In the genomic region with DNA sequence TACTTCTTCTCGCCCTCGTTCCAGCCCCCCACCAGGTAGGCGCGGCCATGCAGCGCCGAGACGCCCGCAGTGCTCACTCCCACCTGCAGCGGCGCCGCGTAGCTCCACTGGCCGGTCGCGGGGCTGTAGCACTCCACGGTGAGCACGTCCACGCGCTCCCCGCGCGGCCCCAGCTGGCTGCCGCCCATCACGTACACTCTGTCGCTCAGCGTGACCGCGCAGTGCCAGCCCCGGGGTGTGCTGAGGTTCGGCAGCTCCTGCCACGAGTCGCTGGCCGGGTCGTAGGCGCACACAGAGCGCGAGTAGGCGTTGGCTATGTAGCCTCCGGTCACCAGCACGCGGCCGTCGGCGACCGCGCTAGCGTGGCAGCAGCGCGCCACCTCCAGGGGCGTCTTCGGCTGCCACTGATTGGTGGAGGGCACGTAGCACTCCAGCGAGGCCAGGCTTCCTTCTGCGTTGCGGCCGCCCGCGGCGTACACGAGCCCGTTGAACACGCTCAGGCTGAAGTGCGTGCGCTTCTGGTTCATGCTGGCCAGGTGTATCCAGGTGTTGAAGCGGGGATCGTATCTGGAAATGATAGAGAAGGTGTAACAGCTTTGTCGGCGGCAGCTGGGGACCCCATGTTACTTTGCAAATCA, we compare ENCODE assay signal across 8 cellular contexts. TPM values are rescaled to one million over a fixed set of nuclear protein-coding genes. Genes with fewer than 3 reads are reported as not detected.
DNase-seq lines count a peak whose midpoint lies in the region; ATAC-seq, FAIRE-seq and TF ChIP-seq lines count a peak whose summit lies in the region.

No MANE protein-coding gene starts in this region.

- peak in 2 of 3 experiments; percentile 13 to 33; a peak in 2 of 6 replicates for TF ChIP-seq CTCF in HCT116 (IDR thresholded peaks at IDR 0.05 in 2 of 3, conservative IDR thresholded peaks at IDR 0.05 in 1 of 3; ENCODE audit: borderline replicate concordance in 1 of 3, insufficient read depth in 1 of 3, low read depth in 2 of 3, low read length in 2 of 3)
- no peak for TF ChIP-seq CTCF in SU-DHL-6 (IDR thresholded peaks at IDR 0.05; ENCODE audit: insufficient read depth, low read length, poor library complexity, severe bottlenecking)
- TF ChIP-seq CTCF in psoas muscle (IDR thresholded peaks at IDR 0.05), result peak; percentile 29

- POLR2A ChIA-PET in HCT116 (lab: Charles Lee), result interaction anchor here (0.6 to 1.5 kb wide), 9 partner anchors 11 to 159 kb away, joined by 3 to 7 read pairs (median 3); partner anchors contain the start of gene GCLC

- peak; percentile 67 for DNase-seq in GF-D8 (lab: John Stamatoyannopoulos, UW)
- DNase-seq in HCT116 (ENCODE audit: low read depth, low spot score), result peak; percentile 88
- peak; percentile 47 for DNase-seq in MG63
- peak; percentile 72 for DNase-seq in adipocyte (ENCODE audit: low read depth)
- peak; percentile 75 to 86 (median 85) for DNase-seq in right cardiac atrium
- peak; percentile 73 to 86 for DNase-seq in psoas muscle
- DNase-seq in urothelium cell line (ENCODE audit: low spot score), result peak; percentile 82

- H3K27me3 ChIP-seq in HCT116 (ENCODE audit: insufficient read depth, low read length), result no peaks in the 10 kb centered on the region
- H3K27me3 ChIP-seq in MG63, result peaks cover 2% of the 10 kb centered on the region
- H3K27me3 ChIP-seq in SU-DHL-6 (ENCODE audit: low read length), result no peaks in the 10 kb centered on the region
- H3K27me3 ChIP-seq in adipocyte (replicated peaks; ENCODE audit: control insufficient read depth, insufficient read depth, low read length), result no peaks in the 10 kb centered on the region
- no peaks in the 10 kb centered on the region for H3K27me3 ChIP-seq in right cardiac atrium (ENCODE audit: control insufficient read depth, insufficient read depth)
- no peaks in the 10 kb centered on the region for H3K27me3 ChIP-seq in psoas muscle (ENCODE audit: insufficient read depth in 3 of 3, low read length in 2 of 3)

- H3K27ac ChIP-seq in HCT116 (ENCODE audit: low read depth, low read length), result peak overlapping the region; percentile 89
- H3K27ac ChIP-seq in SU-DHL-6 (ENCODE audit: low read depth, low read length), result no peak overlapping the region
- no peak overlapping the region for H3K27ac ChIP-seq in right cardiac atrium (ENCODE audit: low read length)
- H3K27ac ChIP-seq in psoas muscle, result peak overlapping the region; percentile 79

- FAIRE-seq in urothelium cell line (lab: Jason Lieb, UNC), result peak; percentile 97

- no peaks in the 10 kb centered on the region for H3K9me3 ChIP-seq in HCT116 (ENCODE audit: control insufficient read depth in 1 of 2, insufficient read depth in 1 of 2, low read depth in 1 of 2, low read length in 2 of 2)
- no peaks in the 10 kb centered on the region for H3K9me3 ChIP-seq in MG63
- H3K9me3 ChIP-seq in SU-DHL-6 (ENCODE audit: insufficient read depth, low read length), result no peaks in the 10 kb centered on the region
- H3K9me3 ChIP-seq in adipocyte (ENCODE audit: control insufficient read depth, low read length), result no peaks in the 10 kb centered on the region
- no peaks in the 10 kb centered on the region for H3K9me3 ChIP-seq in right cardiac atrium (ENCODE audit: control insufficient read depth, low read length)
- H3K9me3 ChIP-seq in psoas muscle, result no peaks in the 10 kb centered on the region

- TSS peak; percentile 48 for BruUV-seq in HCT116 (replicated peaks; lab: Mats Ljungman, UMichigan)

- 10% methylated on average over 68 of the region's 68 CpGs for WGBS in right cardiac atrium
- 1 to 3% (median 1%) methylated on average over 56 to 68 of the region's 68 CpGs for WGBS in psoas muscle, 3 donors

- H3K4me2 ChIP-seq in HCT116 (ENCODE audit: low read length) (peak overlapping the region; percentile 74), SU-DHL-6 (ENCODE audit: low read depth, low read length, poor library complexity, severe bottlenecking) (peak overlapping the region; percentile 96)

- H3K79me2 ChIP-seq in HCT116 (ENCODE audit: insufficient read depth, low read length), result no peaks in the 10 kb centered on the region
- H3K79me2 ChIP-seq in SU-DHL-6 (ENCODE audit: insufficient read depth, low read length), result no peaks in the 10 kb centered on the region

- H3K9me2 ChIP-seq in HCT116 (ENCODE audit: insufficient read depth) (no peaks in the 10 kb centered on the region), SU-DHL-6 (replicated peaks; ENCODE audit: insufficient read depth, low read length) (no peaks in the 10 kb centered on the region)

- RAD21 ChIA-PET in HCT116 (lab: Charles Lee; ENCODE audit: low non-redundant PET in 1 of 2, low total read pairs in 2 of 2, uncharacterized antibody in 2 of 2, unreplicated experiment in 2 of 2), result interaction anchor here (0.7 to 1.0 kb wide), 7 partner anchors 27 to 159 kb away, joined by 3 to 7 read pairs (median 3); no protein-coding TSS in a partner anchor

- no peak overlapping the region for H2AFZ ChIP-seq in HCT116 (ENCODE audit: low read depth, low read length, poor library complexity, severe bottlenecking)
- peak overlapping the region; percentile 100 for H2AFZ ChIP-seq in SU-DHL-6 (ENCODE audit: low read depth, low read length, severe bottlenecking)

- H3K4me3 ChIP-seq in HCT116 (replicated peaks in 1 of 2; ENCODE audit: low read depth in 1 of 2, low read length in 2 of 2), result peak overlapping the region; percentile 50 to 58
- H3K4me3 ChIP-seq in MG63, result peak overlapping the region; percentile 47
- H3K4me3 ChIP-seq in SU-DHL-6 (ENCODE audit: insufficient read depth, low read length, poor library complexity, severe bottlenecking), result peak overlapping the region; percentile 78
- H3K4me3 ChIP-seq in adipocyte (ENCODE audit: low read length), result peak overlapping the region; percentile 90
- H3K4me3 ChIP-seq in right cardiac atrium (ENCODE audit: low read length), result peak overlapping the region; percentile 21
- H3K4me3 ChIP-seq in psoas muscle, result peak overlapping the region; percentile 67

- peak; percentile 93 for ATAC-seq in HCT116
- ATAC-seq in right cardiac atrium, result peak; percentile 90 to 93
- ATAC-seq in psoas muscle, result peak; percentile 87 to 92 (median 90)

- H3F3A ChIP-seq in SU-DHL-6 (ENCODE audit: insufficient read depth), result peaks cover 14% of the 10 kb centered on the region; the same call in 1 of the 2 replicates

- intact Hi-C loops in HCT116 (cut with micrococcal nuclease), result loop anchor here (1.0 kb wide), 3 partner anchors 74 to 159 kb away; partner anchors contain the start of gene GCLC
- intact Hi-C loops in right cardiac atrium (cut with DNase I), result loop anchor here in 1 of 4 donors (10.0 kb wide), 1 partner anchor 157 kb away; no protein-coding TSS in a partner anchor
- intact Hi-C loops in psoas muscle (cut with DNase I), result loop anchor here (1.0 to 5.0 kb wide), 6 partner anchors 73 to 160 kb away; no protein-coding TSS in a partner anchor

- H3K36me3 ChIP-seq in HCT116 (ENCODE audit: control insufficient read depth in 1 of 2, insufficient read depth in 2 of 2, low read length in 2 of 2), result no peaks in the 10 kb centered on the region
- no peaks in the 10 kb centered on the region for H3K36me3 ChIP-seq in MG63
- no peaks in the 10 kb centered on the region for H3K36me3 ChIP-seq in SU-DHL-6 (ENCODE audit: low read length)
- H3K36me3 ChIP-seq in adipocyte (ENCODE audit: control insufficient read depth, insufficient read depth, low read length, severe bottlenecking), result no peaks in the 10 kb centered on the region
- no peaks in the 10 kb centered on the region for H3K36me3 ChIP-seq in psoas muscle (ENCODE audit: insufficient read depth in 1 of 2, low read depth in 1 of 2)

- H3K4me1 ChIP-seq in HCT116 (ENCODE audit: control insufficient read depth in 1 of 2, insufficient read depth in 2 of 2, low read length in 2 of 2) (peaks cover 4 to 31% of the 10 kb centered on the region in 2 experiments; a peak in 3 of 4 replicates), adipocyte (ENCODE audit: control insufficient read depth, insufficient read depth, low read length) (peaks cover 15% of the 10 kb centered on the region), right cardiac atrium (ENCODE audit: control insufficient read depth, insufficient read depth, low read length) (no peaks in the 10 kb centered on the region), psoas muscle (peaks cover 66% of the 10 kb centered on the region)

- CTCF ChIA-PET in HCT116 (lab: Charles Lee), result interaction anchor here (0.6 to 4.7 kb wide), 14 partner anchors 10 to 168 kb away, joined by 3 to 56 read pairs (median 4); partner anchors contain the start of gene GCLC

- peak overlapping the region; percentile 64 for H3K9ac ChIP-seq in HCT116 (ENCODE audit: low read length)
- H3K9ac ChIP-seq in SU-DHL-6 (ENCODE audit: low read length), result peak overlapping the region; percentile 61
- H3K9ac ChIP-seq in adipocyte (ENCODE audit: low read length), result peak overlapping the region; percentile 84

- TF ChIP-seq POLR2A in HCT116 (IDR thresholded peaks at IDR 0.05; ENCODE audit: borderline replicate concordance, extremely low read depth, insufficient read depth, insufficient read length), result peak; percentile 56

- TF ChIP-seq RAD21 in HCT116 (IDR thresholded peaks at IDR 0.05; ENCODE audit: low read depth), result peak; percentile 48

- H4K20me1 ChIP-seq in HCT116 (ENCODE audit: insufficient read depth) (no peaks in the 10 kb centered on the region), SU-DHL-6 (ENCODE audit: low read depth, low read length) (no peaks in the 10 kb centered on the region)

TF ChIP-seq in HCT116, 20 proteins besides CTCF, POLR2A, EP300 and RAD21 (continues in another document):
- no peak for TF ChIP-seq CEBPB (IDR thresholded peaks at IDR 0.05; ENCODE audit: low read depth)
- peak; percentile 49 for TF ChIP-seq TCF7L2 (IDR thresholded peaks at IDR 0.05; ENCODE audit: borderline replicate concordance, extremely low read depth, insufficient read depth, insufficient read length)
- TF ChIP-seq CBX3 (IDR thresholded peaks at IDR 0.05; ENCODE audit: low read depth), result peak; percentile 99
- TF ChIP-seq SP1 (IDR thresholded peaks at IDR 0.05; ENCODE audit: low read depth), result peak; percentile 63; the same call in 1 of the 2 replicates
- no peak for TF ChIP-seq EZH2 (IDR thresholded peaks at IDR 0.05)
- TF ChIP-seq EGR1 (IDR thresholded peaks at IDR 0.05; ENCODE audit: low read depth), result peak; percentile 75
- TF ChIP-seq POLR2AphosphoS5 (IDR thresholded peaks at IDR 0.05; ENCODE audit: low read depth, low read length), result peak; percentile 66

RNA-seq across cellular contexts. Expression of gene KLHL31, which starts 13.7 kb away (rescaled TPM):
- total RNA-seq in HCT116 (2021; ENCODE audit: unreplicated experiment) (0.57 TPM), right cardiac atrium (100 to 1,000 TPM; 191 to 273 (median 234) TPM), psoas muscle (100 to 1,000 TPM in 1 of 4 donors, 10 to 100 TPM in 3; 40.9 to 213 (median 73.2) TPM)
- 0.24 and 0.30 TPM in 2 replicates for polyA plus RNA-seq in HCT116 (2012)
- total RNA-seq in MG63 (2014; rRNA removed; shearing (Covaris generic); ENCODE audit: low replicate concordance), result not detected in 2 replicates
- polyA plus RNA-seq in right cardiac atrium (118 TPM), psoas muscle (10 to 100 TPM in 1 of 3 donors, 1 to 10 TPM in 2; 5.1 to 22.9 (median 8.2) TPM)

Comparison
In these comparisons a context has a peak if more than half of its experiments do, and no peak if none do; other contexts are left out.
1. H3K27ac ChIP-seq: peak in HCT116 (single experiment) and psoas muscle (single experiment); none in SU-DHL-6 (single experiment) and right cardiac atrium (single experiment).
2. H3K4me3 ChIP-seq: peak in every context shown above with its lines; median percentile 90 in adipocyte; 78 in SU-DHL-6; 67 in psoas muscle; 54 in HCT116; 47 in MG63; 21 in right cardiac atrium.
3. RNA of gene KLHL31, which starts 13.7 kb away (total RNA-seq): 191 to 273 TPM in right cardiac atrium and 40.9 to 213 TPM in psoas muscle; 0.57 TPM in HCT116 (single experiment) and not detected in MG63; every median in the first group is over 10 times any median in the second.
4. Peak in every context shown above with its lines, with median percentiles within 50 percentile points of each other: DNase-seq, ATAC-seq and H3K9ac ChIP-seq.